In genomic region chr17:59277031-59277430, GRCh38 we compare ENCODE assay signal across 14 cellular contexts. TPM values are rescaled to one million over a fixed set of nuclear protein-coding genes. Genes with fewer than 3 reads are reported as not detected.
DNase-seq lines count a peak whose midpoint lies in the region; ATAC-seq and TF ChIP-seq lines count a peak whose summit lies in the region.
"Had no signal": no experiment of that assay in that cellular context is flagged by ENCODE, and none has a peak within 500 bp of the region (broad histone marks: within the 10 kb centered on the region; RNA-seq: fewer than 3 reads in every experiment).

No MANE protein-coding gene starts in this region.

- CTCF ChIA-PET in OCI-LY7 (lab: Charles Lee; ENCODE audit: unreplicated experiment): no interaction called here
- CTCF ChIA-PET in activated naive CD4-positive, alpha-beta T cell treated with anti-CD3 and anti-CD28 coated beads for 36 hours (lab: Charles Lee): no interaction called here

- H3K27me3 Mint-ChIP-seq in activated naive CD4-positive, alpha-beta T cell treated with anti-CD3 and anti-CD28 coated beads for 36 hours (ENCODE audit: low read depth): no peaks in the 10 kb centered on the region
- H3K27me3 Mint-ChIP-seq: activated CD4-positive, alpha-beta memory T cell treated with anti-CD3 and anti-CD28 coated beads, Interleukin-2, amount 10 ng/mL, durations not matched to agents 7 days and 5 days had no signal

- no TSS peak for BruUV-seq in OCI-LY7 (replicated peaks; lab: Mats Ljungman, UMichigan)

- H3K4me3 Mint-ChIP-seq in activated naive CD4-positive, alpha-beta T cell treated with anti-CD3 and anti-CD28 coated beads for 36 hours: no peak overlapping the region
- H3K4me3 Mint-ChIP-seq: activated CD4-positive, alpha-beta memory T cell treated with anti-CD3 and anti-CD28 coated beads, Interleukin-2, amount 10 ng/mL, durations not matched to agents 7 days and 5 days had no signal

- no peaks in the 10 kb centered on the region for H3K79me2 ChIP-seq in OCI-LY7 (ENCODE audit: insufficient read depth, low read depth, low read length)

- intact Hi-C loops in OCI-LY7 (cut with micrococcal nuclease; ENCODE audit: unreplicated experiment): no loop called here
- intact Hi-C loops in activated naive CD4-positive, alpha-beta T cell treated with anti-CD3 and anti-CD28 coated beads for 36 hours (cut with micrococcal nuclease): no loop called here

- H2AFZ ChIP-seq in OCI-LY7 (ENCODE audit: low read length): peak overlapping the region; percentile 13; the same call in 1 of the 2 replicates

- no peaks in the 10 kb centered on the region for H3K36me3 Mint-ChIP-seq in activated naive CD4-positive, alpha-beta T cell treated with anti-CD3 and anti-CD28 coated beads for 36 hours (ENCODE audit: low read depth)

- no peaks in the 10 kb centered on the region for H4K20me1 ChIP-seq in OCI-LY7 (ENCODE audit: insufficient read depth, low read length)

- no peak for TF ChIP-seq CTCF in OCI-LY7 (conservative IDR thresholded peaks at IDR 0.05; ENCODE audit: low read length)

- H3K27ac Mint-ChIP-seq in activated naive CD4-positive, alpha-beta T cell treated with anti-CD3 and anti-CD28 coated beads for 36 hours: no peak overlapping the region
- H3K27ac Mint-ChIP-seq: activated CD4-positive, alpha-beta memory T cell treated with anti-CD3 and anti-CD28 coated beads, Interleukin-2, amount 10 ng/mL, durations not matched to agents 7 days and 5 days had no signal

- H3K4me1 ChIP-seq in OCI-LY7 (ENCODE audit: insufficient read depth, low read length, poor library complexity, severe bottlenecking): peaks cover 5% of the 10 kb centered on the region

- ATAC-seq in GM18909 (IDR thresholded peaks at IDR 0.05; ENCODE audit: poor library complexity, unreplicated experiment) (peak; percentile 72), HG03045 (IDR thresholded peaks at IDR 0.05; ENCODE audit: unreplicated experiment) (peak; percentile 70)

- no peaks in the 10 kb centered on the region for H3K9me3 Mint-ChIP-seq in activated naive CD4-positive, alpha-beta T cell treated with anti-CD3 and anti-CD28 coated beads for 36 hours
- H3K9me3 Mint-ChIP-seq: activated CD4-positive, alpha-beta memory T cell treated with anti-CD3 and anti-CD28 coated beads, Interleukin-2, amount 10 ng/mL, durations not matched to agents 7 days and 5 days had no signal

- no peak overlapping the region for H3K4me2 ChIP-seq in OCI-LY7 (ENCODE audit: low read length)

- no peaks in the 10 kb centered on the region for H3K4me1 Mint-ChIP-seq in activated naive CD4-positive, alpha-beta T cell treated with anti-CD3 and anti-CD28 coated beads for 36 hours (ENCODE audit: low read depth)

- H3K27ac ChIP-seq in OCI-LY7 (ENCODE audit: low read depth, low read length, poor library complexity, severe bottlenecking): no peak overlapping the region
- H3K27ac ChIP-seq: RWPE1 had no signal

- H3K9me2 ChIP-seq in OCI-LY7 (ENCODE audit: insufficient read depth, low read length): no peaks in the 10 kb centered on the region

- no peaks in the 10 kb centered on the region for H3K9me3 ChIP-seq in OCI-LY7 (ENCODE audit: low read length)

- H3K4me3 ChIP-seq in OCI-LY7 (ENCODE audit: low read depth, low read length, poor library complexity, severe bottlenecking): no peak overlapping the region

- DNase-seq in AML-193 (lab: John Stamatoyannopoulos, UW) (peak; percentile 20 to 27), OCI-LY7 (ENCODE audit: low spot score) (peak; percentile 26), activated T-cell treated with anti-CD3 and anti-CD28 coated beads for 4 hours (no peak), occipital lobe (lab: John Stamatoyannopoulos, UW) (no peak), NCI-H2171 (lab: John Stamatoyannopoulos, UW) (no peak)
- no peak for DNase-seq in activated naive CD4-positive, alpha-beta T cell treated with anti-CD3 and anti-CD28 coated beads for 36 hours
- DNase-seq: activated CD4-positive, alpha-beta memory T cell treated with anti-CD3 and anti-CD28 coated beads, Interleukin-2, amount 10 ng/mL, durations not matched to agents 7 days and 5 days; mesendoderm; NCI-H1105; small intestine; stimulated activated naive CD4-positive, alpha-beta T cell had no signal

- POLR2A ChIA-PET in OCI-LY7 (lab: Charles Lee): interaction anchor here (0.8 kb wide), 1 partner anchor 99 kb away, joined by 3 read pairs; no protein-coding TSS in a partner anchor

- no peaks in the 10 kb centered on the region for H3K36me3 ChIP-seq in OCI-LY7 (ENCODE audit: insufficient read depth, low read length)

RNA-seq across cellular contexts. Expression of gene YPEL2, which starts 54.4 kb away (rescaled TPM):
- 0.88 and 2.2 TPM in 2 replicates for total RNA-seq in OCI-LY7 (2014; rRNA removed; shearing (Covaris generic))
- total RNA-seq in OCI-LY7 (2022) (3.1 and 5.1 TPM in 2 replicates), occipital lobe (8.9 TPM)
- 1 to 10 TPM; 4.3 to 4.4 TPM for total RNA-seq in activated naive CD4-positive, alpha-beta T cell treated with anti-CD3 and anti-CD28 coated beads for 36 hours

RNA-seq across cellular contexts. Expression of gene GDPD1, which starts 56.7 kb away (rescaled TPM):
- total RNA-seq in OCI-LY7 (2014; rRNA removed; shearing (Covaris generic)): 0.51 and 1.3 TPM in 2 replicates
- total RNA-seq in OCI-LY7 (2022): 3.6 and 5.0 TPM in 2 replicates
- 1 to 10 TPM; 2.2 TPM for total RNA-seq in activated naive CD4-positive, alpha-beta T cell treated with anti-CD3 and anti-CD28 coated beads for 36 hours
- 47.6 TPM for total RNA-seq in occipital lobe

Comparison
In these comparisons a context has a peak if more than half of its experiments do, and no peak if none do; other contexts are left out.
1. DNase-seq: peak in AML-193 (2 of 2) and OCI-LY7 (single experiment); none in activated naive CD4-positive, alpha-beta T cell treated with anti-CD3 and anti-CD28 coated beads for 36 hours (single experiment), activated T-cell treated with anti-CD3 and anti-CD28 coated beads for 4 hours (single experiment), occipital lobe (single experiment) and NCI-H2171 (single experiment).